ENCODE assay signal across 8 cellular contexts in genomic region chr11:61814242-61814957, GRCh38. TPM values are rescaled to one million over a fixed set of nuclear protein-coding genes. Genes with fewer than 3 reads are reported as not detected.
A peak's percentile ranks its signal among the peaks of the same experiment; 100 is the strongest.
DNase-seq lines count a peak whose midpoint lies in the region; ATAC-seq and TF ChIP-seq lines count a peak whose summit lies in the region.

No MANE protein-coding gene starts in this region.

- no peak overlapping the region for H3K27ac ChIP-seq in CD4-positive, alpha-beta memory T cell (ENCODE audit: low read depth, low read length)

- no peaks in the 10 kb centered on the region for H3K36me3 ChIP-seq in CD4-positive, alpha-beta memory T cell (ENCODE audit: insufficient read depth, low read length)

- CTCF ChIA-PET in CD4-positive, alpha-beta memory T cell (lab: Charles Lee; ENCODE audit: partially characterized antibody) = interaction anchor here (0.6 to 9.4 kb wide), 10 partner anchors 7 to 294 kb away, joined by 3 to 95 read pairs (median 9); partner anchors contain the start of genes FEN1 and TMEM258
- CTCF ChIA-PET in activated CD8-positive, alpha-beta T cell treated with anti-CD3 and anti-CD28 coated beads for 36 hours (lab: Charles Lee) = interaction anchor here (0.7 to 5.0 kb wide), 15 partner anchors 9 to 480 kb away, joined by 3 to 49 read pairs (median 5); partner anchors contain the start of genes FADS2 and FEN1

- POLR2A ChIA-PET in CD4-positive, alpha-beta memory T cell (lab: Charles Lee; ENCODE audit: partially characterized antibody) = interaction anchor here (0.6 to 4.1 kb wide), 10 partner anchors 10 to 267 kb away, joined by 3 to 28 read pairs (median 11); partner anchors contain the start of genes FADS2, FEN1, FTH1 and TMEM258
- POLR2A ChIA-PET in activated CD8-positive, alpha-beta T cell treated with anti-CD3 and anti-CD28 coated beads for 36 hours (lab: Charles Lee) = interaction anchor here (0.6 to 8.0 kb wide), 5 partner anchors 13 to 117 kb away, joined by 3 to 119 read pairs (median 25); partner anchors contain the start of genes FADS2, FEN1 and TMEM258

- peak; percentile 8 for ATAC-seq in activated CD8-positive, alpha-beta T cell treated with anti-CD3 and anti-CD28 coated beads for 36 hours
- ATAC-seq in HG02840 (IDR thresholded peaks at IDR 0.05; ENCODE audit: low FRiP score, unreplicated experiment) = no peak

- intact Hi-C loops in CD4-positive, alpha-beta memory T cell (cut with micrococcal nuclease) = no loop called here
- intact Hi-C loops in activated CD8-positive, alpha-beta T cell treated with anti-CD3 and anti-CD28 coated beads for 36 hours (cut with micrococcal nuclease) = no loop called here

- peaks cover 0 to 4% of the 10 kb centered on the region in 2 donors for H3K36me3 Mint-ChIP-seq in CD4-positive, alpha-beta memory T cell
- H3K36me3 Mint-ChIP-seq in activated CD8-positive, alpha-beta T cell treated with anti-CD3 and anti-CD28 coated beads for 36 hours (ENCODE audit: low read depth) = peaks cover 45% of the 10 kb centered on the region
- H3K36me3 Mint-ChIP-seq in progenitor cell of endocrine pancreas (ENCODE audit: insufficient read depth) = peaks cover 21% of the 10 kb centered on the region

- DNase-seq in CD4-positive, alpha-beta memory T cell = peak in 1 of 5 donors; percentile 15
- DNase-seq in HuH-7 (ENCODE audit: low spot score) (peak; percentile 58), glomerular visceral epithelial cell (ENCODE audit: extremely low spot score) (peak; percentile 34), progenitor cell of endocrine pancreas (ENCODE audit: low spot score, unreplicated experiment) (no peak), kidney glomerular epithelial cell (lab: John Stamatoyannopoulos, UW) (no peak), AG08395 (ENCODE audit: low spot score) (no peak)
- peak; percentile 60 for DNase-seq in activated CD8-positive, alpha-beta T cell treated with anti-CD3 and anti-CD28 coated beads for 36 hours

- peak overlapping the region; percentile 81 to 97 (median 92) for H3K4me3 Mint-ChIP-seq in CD4-positive, alpha-beta memory T cell
- peak overlapping the region; percentile 96 for H3K4me3 Mint-ChIP-seq in activated CD8-positive, alpha-beta T cell treated with anti-CD3 and anti-CD28 coated beads for 36 hours
- H3K4me3 Mint-ChIP-seq in progenitor cell of endocrine pancreas (ENCODE audit: low read depth) = peak overlapping the region; percentile 97

- H3K27me3 Mint-ChIP-seq in CD4-positive, alpha-beta memory T cell = peaks cover 4 to 19% of the 10 kb centered on the region in 2 donors
- peaks cover 4% of the 10 kb centered on the region for H3K27me3 Mint-ChIP-seq in activated CD8-positive, alpha-beta T cell treated with anti-CD3 and anti-CD28 coated beads for 36 hours
- H3K27me3 Mint-ChIP-seq in progenitor cell of endocrine pancreas = no peaks in the 10 kb centered on the region

- no peaks in the 10 kb centered on the region for H3K9me3 ChIP-seq in CD4-positive, alpha-beta memory T cell (ENCODE audit: control insufficient read depth in 1 of 2, low read length in 2 of 2)

- TF ChIP-seq CTCF in activated CD8-positive, alpha-beta T cell treated with anti-CD3 and anti-CD28 coated beads for 36 hours (IDR thresholded peaks at IDR 0.05) = no peak
- TF ChIP-seq CTCF in progenitor cell of endocrine pancreas (IDR thresholded peaks at IDR 0.05; ENCODE audit: unreplicated experiment) = no peak

- peak overlapping the region in 2 of 7 donors; percentile 29 to 32 for H3K27ac Mint-ChIP-seq in CD4-positive, alpha-beta memory T cell
- H3K27ac Mint-ChIP-seq in activated CD8-positive, alpha-beta T cell treated with anti-CD3 and anti-CD28 coated beads for 36 hours = peak overlapping the region; percentile 83
- peak overlapping the region; percentile 98 for H3K27ac Mint-ChIP-seq in progenitor cell of endocrine pancreas

- no peaks in the 10 kb centered on the region for H3K9me3 Mint-ChIP-seq in CD4-positive, alpha-beta memory T cell
- no peaks in the 10 kb centered on the region for H3K9me3 Mint-ChIP-seq in activated CD8-positive, alpha-beta T cell treated with anti-CD3 and anti-CD28 coated beads for 36 hours
- no peaks in the 10 kb centered on the region for H3K9me3 Mint-ChIP-seq in progenitor cell of endocrine pancreas (ENCODE audit: low read depth)

- peaks cover 10% of the 10 kb centered on the region for H3K27me3 ChIP-seq in CD4-positive, alpha-beta memory T cell (ENCODE audit: insufficient read depth, low read length)

- H3K4me1 Mint-ChIP-seq in CD4-positive, alpha-beta memory T cell = peaks cover 3 to 18% (median 7%) of the 10 kb centered on the region in 4 donors
- peaks cover 5% of the 10 kb centered on the region for H3K4me1 Mint-ChIP-seq in activated CD8-positive, alpha-beta T cell treated with anti-CD3 and anti-CD28 coated beads for 36 hours (ENCODE audit: low read depth)
- peaks cover 13% of the 10 kb centered on the region for H3K4me1 Mint-ChIP-seq in progenitor cell of endocrine pancreas (ENCODE audit: low read depth)

- H3K4me1 ChIP-seq in CD4-positive, alpha-beta memory T cell (ENCODE audit: insufficient read depth, low read length) = peaks cover 21% of the 10 kb centered on the region

- peak overlapping the region in 1 of 2 donors; percentile 77 for H3K4me3 ChIP-seq in CD4-positive, alpha-beta memory T cell (ENCODE audit: low read length in 2 of 2)

RNA-seq across cellular contexts. Expression of gene FADS1, which starts 2.4 kb away (rescaled TPM):
- 1 to 10 TPM; 1.7 to 2.2 TPM for total RNA-seq in CD4-positive, alpha-beta memory T cell
- polyA plus RNA-seq in CD4-positive, alpha-beta memory T cell = under 1 TPM; 0.70 to 0.72 TPM
- 10 to 100 TPM; 33.9 to 34.4 TPM for total RNA-seq in activated CD8-positive, alpha-beta T cell treated with anti-CD3 and anti-CD28 coated beads for 36 hours
- 114 and 121 TPM in 2 replicates for total RNA-seq in progenitor cell of endocrine pancreas

RNA-seq across cellular contexts. Expression of gene FADS2, which starts 13.7 kb away (rescaled TPM):
- under 1 TPM; 0.22 to 0.73 TPM for total RNA-seq in CD4-positive, alpha-beta memory T cell
- under 1 TPM; 0.06 to 0.94 TPM for polyA plus RNA-seq in CD4-positive, alpha-beta memory T cell
- 100 to 1,000 TPM; 131 to 134 TPM for total RNA-seq in activated CD8-positive, alpha-beta T cell treated with anti-CD3 and anti-CD28 coated beads for 36 hours
- total RNA-seq in progenitor cell of endocrine pancreas = 399 and 402 TPM in 2 replicates

RNA-seq across cellular contexts. Expression of gene FEN1, which starts 21.7 kb away (rescaled TPM):
- total RNA-seq in CD4-positive, alpha-beta memory T cell = 1 to 10 TPM; 7.4 to 8.0 TPM
- 10 to 100 TPM; 12.7 to 15.4 TPM for polyA plus RNA-seq in CD4-positive, alpha-beta memory T cell
- total RNA-seq in activated CD8-positive, alpha-beta T cell treated with anti-CD3 and anti-CD28 coated beads for 36 hours = 100 to 1,000 TPM; 109 to 114 TPM
- total RNA-seq in progenitor cell of endocrine pancreas = 34.4 and 36.6 TPM in 2 replicates

RNA-seq across cellular contexts. Expression of gene TMEM258, which starts 22.0 kb away (rescaled TPM):
- 100 to 1,000 TPM; 113 to 117 TPM for total RNA-seq in CD4-positive, alpha-beta memory T cell
- 100 to 1,000 TPM; 186 to 276 TPM for polyA plus RNA-seq in CD4-positive, alpha-beta memory T cell
- total RNA-seq in activated CD8-positive, alpha-beta T cell treated with anti-CD3 and anti-CD28 coated beads for 36 hours = 100 to 1,000 TPM; 162 to 170 TPM
- 175 and 185 TPM in 2 replicates for total RNA-seq in progenitor cell of endocrine pancreas

Comparison
In these comparisons a context has a peak if more than half of its experiments do, and no peak if none do; other contexts are left out.
1. DNase-seq: peak in HuH-7 (single experiment), activated CD8-positive, alpha-beta T cell treated with anti-CD3 and anti-CD28 coated beads for 36 hours (single experiment) and glomerular visceral epithelial cell (single experiment); none in progenitor cell of endocrine pancreas (single experiment), kidney glomerular epithelial cell (single experiment) and AG08395 (single experiment).
2. RNA of gene FADS1, which starts 2.4 kb away (total RNA-seq): 114 to 121 TPM in progenitor cell of endocrine pancreas and 33.9 to 34.4 TPM in activated CD8-positive, alpha-beta T cell treated with anti-CD3 and anti-CD28 coated beads for 36 hours; 1.7 to 2.2 TPM in CD4-positive, alpha-beta memory T cell; every median in the first group is over 10 times any median in the second.
3. RNA of gene FADS2, which starts 13.7 kb away (total RNA-seq): 399 to 402 TPM in progenitor cell of endocrine pancreas and 131 to 134 TPM in activated CD8-positive, alpha-beta T cell treated with anti-CD3 and anti-CD28 coated beads for 36 hours; 0.22 to 0.73 TPM in CD4-positive, alpha-beta memory T cell; every median in the first group is over 10 times any median in the second.
4. Peak in every context shown above with its lines, with median percentiles within 50 percentile points of each other: H3K4me3 Mint-ChIP-seq.